20 cellular contexts compared by ENCODE assay signal in the genomic region with DNA sequence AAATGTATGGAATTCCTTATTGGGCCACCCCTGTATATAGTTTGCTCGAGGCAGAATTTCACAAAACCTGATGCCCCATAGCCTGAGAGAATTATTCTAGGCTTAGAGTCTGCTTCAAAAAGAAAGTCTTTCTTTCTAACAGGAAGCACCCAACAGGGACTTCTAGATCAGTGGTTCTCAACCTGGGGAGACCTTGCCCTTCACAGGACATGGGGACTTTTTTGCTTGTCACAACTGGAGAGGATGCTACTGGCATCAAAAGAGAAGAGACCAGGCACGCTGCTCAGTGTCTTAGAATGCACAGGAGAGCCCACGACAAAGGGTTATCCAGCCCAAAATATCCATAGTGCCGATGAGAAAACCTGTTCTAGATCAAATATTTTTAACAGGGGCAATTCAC. TPM values are rescaled to one million over a fixed set of nuclear protein-coding genes. Genes with fewer than 3 reads are reported as not detected.
DNase-seq lines count a peak whose midpoint lies in the region; ATAC-seq and TF ChIP-seq lines count a peak whose summit lies in the region.
"Had no signal": no experiment of that assay in that cellular context is flagged by ENCODE, and none has a peak within 500 bp of the region (broad histone marks: within the 10 kb centered on the region; RNA-seq: fewer than 3 reads in every experiment).

No MANE protein-coding gene starts in this region.

- peaks cover 59% of the 10 kb centered on the region for H3K4me1 Mint-ChIP-seq in activated naive CD4-positive, alpha-beta T cell treated with anti-CD3 and anti-CD28 coated beads for 36 hours (ENCODE audit: low read depth)
- H3K4me1 Mint-ChIP-seq in activated T-helper 1 cell treated with anti-CD3 and anti-CD28 coated beads, Interleukin-12 subunit alpha, Interleukin-12 subunit beta, Interleukin-2, Interleukin-4 antibody, amounts not matched to agents 30 ng/mL and 10 ng/mL and 1 ng/mL, durations not matched to agents 14 hours and 24 hours and 36 hours (ENCODE audit: low read depth) = peaks cover 48% of the 10 kb centered on the region
- no peaks in the 10 kb centered on the region for H3K4me1 Mint-ChIP-seq in endothelial cell (ENCODE audit: unreplicated experiment)

- intact Hi-C loops in activated naive CD4-positive, alpha-beta T cell treated with anti-CD3 and anti-CD28 coated beads for 36 hours (cut with micrococcal nuclease) = no loop called here
- intact Hi-C loops in activated T-helper 1 cell treated with anti-CD3 and anti-CD28 coated beads, Interleukin-12 subunit alpha, Interleukin-12 subunit beta, Interleukin-2, Interleukin-4 antibody, amounts not matched to agents 30 ng/mL and 10 ng/mL and 1 ng/mL, durations not matched to agents 14 hours and 24 hours and 36 hours (cut with micrococcal nuclease) = loop anchor here (10.0 kb wide), 1 partner anchor 263 kb away; no protein-coding TSS in a partner anchor

- no peaks in the 10 kb centered on the region for H3K9me3 Mint-ChIP-seq in activated naive CD4-positive, alpha-beta T cell treated with anti-CD3 and anti-CD28 coated beads for 36 hours
- H3K9me3 Mint-ChIP-seq in activated T-helper 1 cell treated with anti-CD3 and anti-CD28 coated beads, Interleukin-12 subunit alpha, Interleukin-12 subunit beta, Interleukin-2, Interleukin-4 antibody, amounts not matched to agents 30 ng/mL and 10 ng/mL and 1 ng/mL, durations not matched to agents 14 hours and 24 hours and 36 hours = no peaks in the 10 kb centered on the region
- H3K9me3 Mint-ChIP-seq in endothelial cell (ENCODE audit: unreplicated experiment) = no peaks in the 10 kb centered on the region
- H3K9me3 Mint-ChIP-seq: CD4-positive, alpha-beta T cell; H9 had no signal

- H3K27me3 Mint-ChIP-seq in activated naive CD4-positive, alpha-beta T cell treated with anti-CD3 and anti-CD28 coated beads for 36 hours (ENCODE audit: low read depth) = no peaks in the 10 kb centered on the region
- no peaks in the 10 kb centered on the region for H3K27me3 Mint-ChIP-seq in activated T-helper 1 cell treated with anti-CD3 and anti-CD28 coated beads, Interleukin-12 subunit alpha, Interleukin-12 subunit beta, Interleukin-2, Interleukin-4 antibody, amounts not matched to agents 30 ng/mL and 10 ng/mL and 1 ng/mL, durations not matched to agents 14 hours and 24 hours and 36 hours (ENCODE audit: insufficient read depth)
- peaks cover 9% of the 10 kb centered on the region for H3K27me3 Mint-ChIP-seq in endothelial cell (ENCODE audit: unreplicated experiment)
- H3K27me3 Mint-ChIP-seq: CD4-positive, alpha-beta T cell had no signal

- TF ChIP-seq CTCF in endothelial cell (IDR thresholded peaks at IDR 0.05; ENCODE audit: unreplicated experiment) = no peak

- peaks cover 59% of the 10 kb centered on the region for H3K36me3 Mint-ChIP-seq in activated naive CD4-positive, alpha-beta T cell treated with anti-CD3 and anti-CD28 coated beads for 36 hours (ENCODE audit: low read depth)
- H3K36me3 Mint-ChIP-seq in activated T-helper 1 cell treated with anti-CD3 and anti-CD28 coated beads, Interleukin-12 subunit alpha, Interleukin-12 subunit beta, Interleukin-2, Interleukin-4 antibody, amounts not matched to agents 30 ng/mL and 10 ng/mL and 1 ng/mL, durations not matched to agents 14 hours and 24 hours and 36 hours (ENCODE audit: low read depth) = peaks cover 68% of the 10 kb centered on the region
- H3K36me3 Mint-ChIP-seq in endothelial cell (ENCODE audit: low read depth, unreplicated experiment) = peaks cover 46% of the 10 kb centered on the region

- peak; percentile 58 for ATAC-seq in HG02610 (IDR thresholded peaks at IDR 0.05; ENCODE audit: unreplicated experiment)

- peak; percentile 45 for DNase-seq in activated naive CD4-positive, alpha-beta T cell treated with anti-CD3 and anti-CD28 coated beads for 36 hours
- no peak for DNase-seq in activated naive CD4-positive, alpha-beta T cell treated with Interleukin-2 at 50 U/mL for 16 hours
- DNase-seq in activated T-helper 1 cell treated with anti-CD3 and anti-CD28 coated beads, Interleukin-12 subunit alpha, Interleukin-12 subunit beta, Interleukin-2, Interleukin-4 antibody, amounts not matched to agents 30 ng/mL and 10 ng/mL and 1 ng/mL, durations not matched to agents 14 hours and 24 hours and 36 hours (ENCODE audit: low spot score) = no peak
- DNase-seq in endothelial cell (ENCODE audit: low spot score) = no peak
- no peak for DNase-seq in stimulated activated naive CD4-positive, alpha-beta T cell (lab: John Stamatoyannopoulos, UW)
- DNase-seq in NCI-H187 (lab: John Stamatoyannopoulos, UW) = no peak
- DNase-seq: Caco-2; CD4-positive, alpha-beta T cell; DMS 273 treated with DMSO at 0.1 percent for 48 hours; DMS79 treated with DMSO at 0.1 percent for 48 hours; GM23248; H9; Kasumi-1; MG63; NCI-H1417; NCI-H1694 treated with DMSO at 0.1 percent for 48 hours; NCI-H69; PC-9; SHP77 treated with DMSO at 0.1 percent for 48 hours had no signal

- no peak overlapping the region for H3K27ac Mint-ChIP-seq in activated naive CD4-positive, alpha-beta T cell treated with anti-CD3 and anti-CD28 coated beads for 36 hours
- peak overlapping the region; percentile 89 for H3K27ac Mint-ChIP-seq in activated T-helper 1 cell treated with anti-CD3 and anti-CD28 coated beads, Interleukin-12 subunit alpha, Interleukin-12 subunit beta, Interleukin-2, Interleukin-4 antibody, amounts not matched to agents 30 ng/mL and 10 ng/mL and 1 ng/mL, durations not matched to agents 14 hours and 24 hours and 36 hours
- H3K27ac Mint-ChIP-seq in endothelial cell (ENCODE audit: unreplicated experiment) = peak overlapping the region; percentile 52
- H3K27ac Mint-ChIP-seq: H9 had no signal

- CTCF ChIA-PET in activated naive CD4-positive, alpha-beta T cell treated with anti-CD3 and anti-CD28 coated beads for 36 hours (lab: Charles Lee) = no interaction called here

- no peak overlapping the region for H3K4me3 Mint-ChIP-seq in activated naive CD4-positive, alpha-beta T cell treated with anti-CD3 and anti-CD28 coated beads for 36 hours
- H3K4me3 Mint-ChIP-seq in activated T-helper 1 cell treated with anti-CD3 and anti-CD28 coated beads, Interleukin-12 subunit alpha, Interleukin-12 subunit beta, Interleukin-2, Interleukin-4 antibody, amounts not matched to agents 30 ng/mL and 10 ng/mL and 1 ng/mL, durations not matched to agents 14 hours and 24 hours and 36 hours = no peak overlapping the region
- no peak overlapping the region for H3K4me3 Mint-ChIP-seq in endothelial cell (ENCODE audit: unreplicated experiment)
- H3K4me3 Mint-ChIP-seq: CD4-positive, alpha-beta T cell; H9 had no signal

RNA-seq across cellular contexts. Expression of a gene that starts 18.9 kb away (rescaled TPM):
- total RNA-seq in activated naive CD4-positive, alpha-beta T cell treated with anti-CD3 and anti-CD28 coated beads for 36 hours = 10 to 100 TPM; 31.0 to 31.7 TPM
- total RNA-seq in activated T-helper 1 cell treated with anti-CD3 and anti-CD28 coated beads, Interleukin-12 subunit alpha, Interleukin-12 subunit beta, Interleukin-2, Interleukin-4 antibody, amounts not matched to agents 30 ng/mL and 10 ng/mL and 1 ng/mL, durations not matched to agents 14 hours and 24 hours and 36 hours = 122 and 127 TPM in 2 replicates
- 76.7 TPM for total RNA-seq in endothelial cell (ENCODE audit: unreplicated experiment)

RNA-seq across cellular contexts. Expression of a gene that starts 25.6 kb away (rescaled TPM):
- 10 to 100 TPM; 62.0 to 62.5 TPM for total RNA-seq in activated naive CD4-positive, alpha-beta T cell treated with anti-CD3 and anti-CD28 coated beads for 36 hours
- 73.8 and 87.0 TPM in 2 replicates for total RNA-seq in activated T-helper 1 cell treated with anti-CD3 and anti-CD28 coated beads, Interleukin-12 subunit alpha, Interleukin-12 subunit beta, Interleukin-2, Interleukin-4 antibody, amounts not matched to agents 30 ng/mL and 10 ng/mL and 1 ng/mL, durations not matched to agents 14 hours and 24 hours and 36 hours
- total RNA-seq in endothelial cell (ENCODE audit: unreplicated experiment) = 8.3 TPM
